Comparison of ENCODE assay signal across 6 cellular contexts in genomic region chr12:52400906-52401305, GRCh38. TPM values are rescaled to one million over a fixed set of nuclear protein-coding genes. Genes with fewer than 3 reads are reported as not detected.
"Had no signal": no experiment of that assay in that cellular context is flagged by ENCODE, and none has a peak within 500 bp of the region (broad histone marks: within the 10 kb centered on the region; RNA-seq: fewer than 3 reads in every experiment).

No MANE protein-coding gene starts in this region.

- H3K4me3 ChIP-seq: GM23338, HAP-1 had no signal

- H3K4me3 Mint-ChIP-seq: GM23338, HFFc6 had no signal

- DNase-seq: HFFc6, IMR-90 had no signal

- H3K9me3 Mint-ChIP-seq: GM23338, HFFc6 had no signal

- H3K4me2 ChIP-seq: GM23338 had no signal

- H3K36me3 ChIP-seq: HAP-1 had no signal

- H2AFZ ChIP-seq: GM23338 had no signal

- H3K27ac Mint-ChIP-seq: GM23338, HFFc6 had no signal

- H3K9me3 ChIP-seq: HAP-1 had no signal

- H3K4me1 ChIP-seq: HAP-1 had no signal

RNA-seq across cellular contexts. Expression of gene KRT82, which starts 5.2 kb away (rescaled TPM):
- total RNA-seq: GM23338, H1, HFFc6, HT-29, IMR-90 had no signal
- polyA plus RNA-seq: GM23338, H1, IMR-90 had no signal

RNA-seq across cellular contexts. Expression of gene KRT84, which starts 15.5 kb away (rescaled TPM):
- total RNA-seq: GM23338, H1, HFFc6, HT-29, IMR-90 had no signal
- polyA plus RNA-seq: GM23338, H1, IMR-90 had no signal

RNA-seq across cellular contexts. Expression of gene KRT75, which starts 33.3 kb away (rescaled TPM):
- total RNA-seq: GM23338, H1, HFFc6, IMR-90 had no signal
- polyA plus RNA-seq: GM23338, H1, IMR-90 had no signal

RNA-seq across cellular contexts. Expression of gene KRT85, which starts 33.6 kb away (rescaled TPM):
- total RNA-seq: GM23338, H1, HFFc6, HT-29, IMR-90 had no signal
- polyA plus RNA-seq: GM23338, H1, IMR-90 had no signal

RNA-seq across cellular contexts. Expression of gene KRT6B, which starts 51.0 kb away (rescaled TPM):
- total RNA-seq: GM23338, H1, HFFc6, IMR-90 had no signal
- polyA plus RNA-seq: GM23338, H1, IMR-90 had no signal
